11 cellular contexts compared by ENCODE assay signal in genomic region chr6:6878921-6879585, GRCh38.
A peak's percentile ranks its signal among the peaks of the same experiment; 100 is the strongest.
DNase-seq lines count a peak whose midpoint lies in the region; ATAC-seq and TF ChIP-seq lines count a peak whose summit lies in the region.
"Had no signal": no experiment of that assay in that cellular context is flagged by ENCODE, and none has a peak within 500 bp of the region (broad histone marks: within the 10 kb centered on the region; RNA-seq: fewer than 3 reads in every experiment).

No MANE protein-coding gene starts in this region.

- no peaks in the 10 kb centered on the region for H3K27me3 ChIP-seq in mammary epithelial cell (ENCODE audit: insufficient read depth, low read length)
- H3K27me3 ChIP-seq in gastroesophageal sphincter = no peaks in the 10 kb centered on the region
- H3K27me3 ChIP-seq: uterus had no signal

- H3K4me3 Mint-ChIP-seq in nephron progenitor cell = no peak overlapping the region
- H3K4me3 Mint-ChIP-seq: activated naive CD8-positive, alpha-beta T cell treated with anti-CD3 and anti-CD28 coated beads, Interleukin-2, amount 10 ng/mL, durations not matched to agents 7 days and 5 days had no signal

- peaks cover 34% of the 10 kb centered on the region for H3K4me1 Mint-ChIP-seq in nephron progenitor cell

- intact Hi-C loops in mammary epithelial cell (cut with micrococcal nuclease) = no loop called here

- H3K9me3 ChIP-seq in mammary epithelial cell (replicated peaks; ENCODE audit: insufficient read depth, low read length) = no peaks in the 10 kb centered on the region
- H3K9me3 ChIP-seq in gastroesophageal sphincter = no peaks in the 10 kb centered on the region
- H3K9me3 ChIP-seq: uterus had no signal

- H3K36me3 Mint-ChIP-seq in nephron progenitor cell (ENCODE audit: low read depth) = no peaks in the 10 kb centered on the region
- H3K36me3 Mint-ChIP-seq: activated naive CD8-positive, alpha-beta T cell treated with anti-CD3 and anti-CD28 coated beads, Interleukin-2, amount 10 ng/mL, durations not matched to agents 7 days and 5 days had no signal

- H3K27ac ChIP-seq in mammary epithelial cell (ENCODE audit: insufficient read depth, low read depth, low read length) (no peak overlapping the region), gastroesophageal sphincter (no peak overlapping the region)
- H3K27ac ChIP-seq: uterus had no signal

- H3K4me2 ChIP-seq in mammary epithelial cell (ENCODE audit: insufficient read depth, low read depth, low read length) = no peak overlapping the region

- TF ChIP-seq CTCF in mammary epithelial cell (conservative IDR thresholded peaks at IDR 0.05 in 1 of 2, IDR thresholded peaks at IDR 0.05 in 1 of 2; ENCODE audit: extremely low read depth in 1 of 2, insufficient read depth in 1 of 2, low read depth in 1 of 2, low read length in 2 of 2) = no peak
- no peak for TF ChIP-seq CTCF in nephron progenitor cell (IDR thresholded peaks at IDR 0.05)
- TF ChIP-seq CTCF in gastroesophageal sphincter (IDR thresholded peaks at IDR 0.05) = no peak

- CTCF ChIA-PET in mammary epithelial cell (lab: Charles Lee; ENCODE audit: low non-redundant PET) = no interaction called here

- no peak overlapping the region for H3K9ac ChIP-seq in mammary epithelial cell (ENCODE audit: insufficient read depth, low read length)

- WGBS in mammary epithelial cell (ENCODE audit: low coverage, missing lambda C conversion rate) = 76% methylated on average over 6 of the region's 6 CpGs
- WGBS in gastroesophageal sphincter (ENCODE audit: low coverage in 1 of 2), 2 donors = 20 to 40% methylated on average over 1 to 5 of the region's 6 CpGs

- H3K4me3 ChIP-seq in mammary epithelial cell (replicated peaks in 1 of 3; ENCODE audit: insufficient read depth in 1 of 3, low read depth in 2 of 3, low read length in 3 of 3) (no peak overlapping the region), gastroesophageal sphincter (no peak overlapping the region)
- H3K4me3 ChIP-seq: uterus had no signal

- no peaks in the 10 kb centered on the region for H3K9me3 Mint-ChIP-seq in nephron progenitor cell
- H3K9me3 Mint-ChIP-seq: activated naive CD8-positive, alpha-beta T cell treated with anti-CD3 and anti-CD28 coated beads, Interleukin-2, amount 10 ng/mL, durations not matched to agents 7 days and 5 days had no signal

- H4K20me1 ChIP-seq in mammary epithelial cell (ENCODE audit: insufficient read depth, low read length) = no peaks in the 10 kb centered on the region

- in situ Hi-C loops in mammary epithelial cell (cut with MboI; ENCODE audit: low sequenced_read_pairs in 2 of 2) = no loop called here

- no peaks in the 10 kb centered on the region for H3K27me3 Mint-ChIP-seq in nephron progenitor cell (ENCODE audit: low read depth, poor library complexity)

- no peak for TF ChIP-seq POLR2A in gastroesophageal sphincter (IDR thresholded peaks at IDR 0.05)

- H3K36me3 ChIP-seq in mammary epithelial cell (ENCODE audit: insufficient read depth, low read length) (no peaks in the 10 kb centered on the region), gastroesophageal sphincter (no peaks in the 10 kb centered on the region)
- H3K36me3 ChIP-seq: uterus had no signal

- no peak for TF ChIP-seq EP300 in gastroesophageal sphincter (IDR thresholded peaks at IDR 0.05)

- dilution Hi-C loops in mammary epithelial cell (cut with HindIII; ENCODE audit: low sequenced_read_pairs) = no loop called here

- ATAC-seq in GM18519 (IDR thresholded peaks at IDR 0.05; ENCODE audit: low FRiP score, unreplicated experiment) (peak; percentile 56), HG03066 (IDR thresholded peaks at IDR 0.05; ENCODE audit: low read depth, unreplicated experiment) (peak; percentile 63), gastroesophageal sphincter (no peak), HG03469 (IDR thresholded peaks at IDR 0.05; ENCODE audit: unreplicated experiment) (no peak)

- peak overlapping the region; percentile 12 for H3K27ac Mint-ChIP-seq in nephron progenitor cell
- H3K27ac Mint-ChIP-seq: activated naive CD8-positive, alpha-beta T cell treated with anti-CD3 and anti-CD28 coated beads, Interleukin-2, amount 10 ng/mL, durations not matched to agents 7 days and 5 days had no signal

- peak overlapping the region; percentile 34 for H2AFZ ChIP-seq in mammary epithelial cell (ENCODE audit: low read depth, low read length)

- no peaks in the 10 kb centered on the region for H3K79me2 ChIP-seq in mammary epithelial cell (ENCODE audit: insufficient read depth, low read length)

- DNase-seq in mammary epithelial cell (peak; percentile 37), nephron progenitor cell (no peak), NK-92 (lab: John Stamatoyannopoulos, UW; ENCODE audit: unreplicated experiment) (no peak), HPDE6-E6E7 (ENCODE audit: extremely low spot score) (no peak)
- DNase-seq: activated naive CD8-positive, alpha-beta T cell treated with anti-CD3 and anti-CD28 coated beads, Interleukin-2, amount 10 ng/mL, durations not matched to agents 7 days and 5 days; NCI-H2029; uterus had no signal

- no TSS peak for BruUV-seq in mammary epithelial cell (replicated peaks; lab: Mats Ljungman, UMichigan)

- H3K4me1 ChIP-seq in mammary epithelial cell (ENCODE audit: insufficient read depth, low read length) (no peaks in the 10 kb centered on the region), gastroesophageal sphincter (no peaks in the 10 kb centered on the region)
- H3K4me1 ChIP-seq: uterus had no signal

Comparison
In these comparisons a context has a peak if more than half of its experiments do, and no peak if none do; other contexts are left out.
1. ATAC-seq: peak in GM18519 (single experiment) and HG03066 (single experiment); none in gastroesophageal sphincter (single experiment) and HG03469 (single experiment).